Comparison of ENCODE assay signal across 23 cellular contexts in genomic region chr6:118523216-118523615, GRCh38. TPM values are rescaled to one million over a fixed set of nuclear protein-coding genes. Genes with fewer than 3 reads are reported as not detected.
"Had no signal": no experiment of that assay in that cellular context is flagged by ENCODE, and none has a peak within 500 bp of the region (broad histone marks: within the 10 kb centered on the region; RNA-seq: fewer than 3 reads in every experiment).

No MANE protein-coding gene starts in this region.

- H3K4me1 ChIP-seq: lower lobe of right lung, upper lobe of right lung had no signal

- H3K27ac ChIP-seq: body of pancreas, lower lobe of right lung, neutrophil, parathyroid adenoma, right lobe of liver, thoracic aorta, upper lobe of right lung had no signal

- H3K27me3 ChIP-seq: body of pancreas, neutrophil, right lobe of liver, upper lobe of right lung had no signal

- H3K4me3 Mint-ChIP-seq: activated CD4-positive, alpha-beta memory T cell treated with anti-CD3 and anti-CD28 coated beads, Interleukin-2, amount 10 ng/mL, durations not matched to agents 7 days and 5 days; activated CD8-positive, alpha-beta memory T cell treated with anti-CD3 and anti-CD28 coated beads, Interleukin-2, amount 10 ng/mL, durations not matched to agents 7 days and 5 days; activated naive CD4-positive, alpha-beta T cell treated with anti-CD3 and anti-CD28 coated beads for 36 hours; natural killer cell; WTC11 had no signal

- H3K79me2 ChIP-seq: parathyroid adenoma had no signal

- DNase-seq: activated CD4-positive, alpha-beta memory T cell treated with anti-CD3 and anti-CD28 coated beads, Interleukin-2, amount 10 ng/mL, durations not matched to agents 7 days and 5 days; activated CD4-positive, alpha-beta T cell treated with anti-CD3 and anti-CD28 coated beads for 48 hours; activated CD8-positive, alpha-beta memory T cell treated with anti-CD3 and anti-CD28 coated beads, Interleukin-2, amount 10 ng/mL, durations not matched to agents 7 days and 5 days; activated naive CD4-positive, alpha-beta T cell treated with anti-CD3 and anti-CD28 coated beads for 36 hours; activated T-cell treated with anti-CD3 and anti-CD28 coated beads, Interleukin-2, amount 50 U/mL, for 1 hour; body of pancreas; foreskin melanocyte; glutamatergic neuron; hippocampal formation; islet precursor cell; left colon; lower lobe of right lung; natural killer cell; right lobe of liver; small intestine; stimulated activated CD4-positive, alpha-beta T cell treated with anti-CD3 and anti-CD28 coated beads, Interleukin-15, amount 100 ng/mL, for 24 hours; stimulated activated CD4-positive, alpha-beta T cell treated with anti-CD3 and anti-CD28 coated beads, Interleukin-2, amount 100 ng/mL, for 48 hours; upper lobe of right lung had no signal

- ATAC-seq: activated CD8-positive, alpha-beta memory T cell treated with anti-CD3 and anti-CD28 coated beads, Interleukin-2, amount 10 ng/mL, durations not matched to agents 7 days and 5 days; body of pancreas; left colon; lower lobe of right lung; natural killer cell; right lobe of liver; upper lobe of right lung; WTC11 had no signal

- H2AFZ ChIP-seq: parathyroid adenoma had no signal

- H3K9ac ChIP-seq: parathyroid adenoma had no signal

- H3K4me3 ChIP-seq: body of pancreas, lower lobe of right lung, right lobe of liver, thoracic aorta, upper lobe of right lung had no signal

- H3K27me3 Mint-ChIP-seq: activated CD4-positive, alpha-beta memory T cell treated with anti-CD3 and anti-CD28 coated beads, Interleukin-2, amount 10 ng/mL, durations not matched to agents 7 days and 5 days; activated CD8-positive, alpha-beta memory T cell treated with anti-CD3 and anti-CD28 coated beads, Interleukin-2, amount 10 ng/mL, durations not matched to agents 7 days and 5 days had no signal

- H3K36me3 ChIP-seq: right lobe of liver, thoracic aorta, upper lobe of right lung had no signal

- H3K9me3 ChIP-seq: body of pancreas, lower lobe of right lung, neutrophil, right lobe of liver, thoracic aorta, upper lobe of right lung had no signal

- H3K27ac Mint-ChIP-seq: activated CD4-positive, alpha-beta memory T cell treated with anti-CD3 and anti-CD28 coated beads, Interleukin-2, amount 10 ng/mL, durations not matched to agents 7 days and 5 days; activated CD8-positive, alpha-beta memory T cell treated with anti-CD3 and anti-CD28 coated beads, Interleukin-2, amount 10 ng/mL, durations not matched to agents 7 days and 5 days; activated naive CD4-positive, alpha-beta T cell treated with anti-CD3 and anti-CD28 coated beads for 36 hours; natural killer cell; WTC11 had no signal

- H3K9me3 Mint-ChIP-seq: activated CD4-positive, alpha-beta memory T cell treated with anti-CD3 and anti-CD28 coated beads, Interleukin-2, amount 10 ng/mL, durations not matched to agents 7 days and 5 days; natural killer cell had no signal

RNA-seq across cellular contexts. Expression of gene PLN, which starts 24.9 kb away (rescaled TPM):
- total RNA-seq: activated CD4-positive, alpha-beta memory T cell treated with anti-CD3 and anti-CD28 coated beads, Interleukin-2, amount 10 ng/mL, durations not matched to agents 7 days and 5 days; activated CD8-positive, alpha-beta memory T cell treated with anti-CD3 and anti-CD28 coated beads, Interleukin-2, amount 10 ng/mL, durations not matched to agents 7 days and 5 days; activated naive CD4-positive, alpha-beta T cell treated with anti-CD3 and anti-CD28 coated beads for 36 hours; epithelial cell of proximal tubule; natural killer cell; WTC11 had no signal
